1 cellular context compared by ENCODE assay signal in the genomic region with DNA sequence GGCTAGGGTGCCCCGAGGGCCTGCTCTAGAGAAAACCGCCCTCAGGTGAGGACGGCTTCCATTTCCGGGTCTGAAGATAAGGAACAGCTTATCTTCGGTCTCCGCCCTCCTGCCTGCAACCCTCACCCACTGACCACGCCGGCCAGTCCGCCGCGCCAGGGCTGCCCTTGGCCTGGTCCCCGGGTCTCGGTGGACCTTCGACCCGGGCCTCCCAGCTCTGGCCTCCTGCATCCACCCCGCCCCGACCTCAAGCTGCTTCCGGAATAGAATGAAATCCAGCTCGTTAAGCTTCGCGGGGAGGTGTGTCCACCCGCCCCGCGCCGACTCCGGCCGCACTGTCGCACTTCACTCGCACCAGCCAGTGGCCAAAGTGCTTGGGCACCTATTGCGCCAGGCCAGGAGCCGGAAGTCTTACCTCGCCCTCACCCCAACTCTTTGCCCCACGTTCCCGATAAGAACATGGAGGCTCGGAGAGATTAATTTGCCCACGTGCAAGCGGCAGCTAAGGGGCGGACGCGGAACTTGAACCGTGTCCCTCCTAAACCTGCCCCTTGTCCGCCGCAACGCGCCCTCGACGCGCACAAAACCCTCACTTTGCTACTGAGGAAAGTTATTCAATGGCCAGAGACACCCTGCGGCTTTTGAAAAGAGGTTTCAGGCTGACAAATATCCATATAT.
TF ChIP-seq lines count a peak whose summit lies in the region.

No MANE protein-coding gene starts in this region.

TF ChIP-seq in HepG2, 621 proteins besides CTCF, POLR2A, EP300 and RAD21 (continued from another document and continues in another):
- no peak; the same call in 1 of the 2 replicates for TF ChIP-seq ZBTB4 (CRISPR knock-in tag; IDR thresholded peaks at IDR 0.05; ENCODE audit: borderline replicate concordance)
- TF ChIP-seq ATF7-NPFF (CRISPR knock-in tag; IDR thresholded peaks at IDR 0.05; ENCODE audit: low read depth) = peak; percentile 90
- peak; percentile 23; the same call in 1 of the 2 replicates for TF ChIP-seq CBX5 (CRISPR knock-in tag; IDR thresholded peaks at IDR 0.05; ENCODE audit: borderline replicate concordance)
- peak; percentile 92 for TF ChIP-seq ZNF761 (CRISPR knock-in tag; conservative IDR thresholded peaks at IDR 0.05)
- no peak for TF ChIP-seq ATAD3A (CRISPR knock-in tag; IDR thresholded peaks at IDR 0.05)
- TF ChIP-seq ZNF446 (CRISPR knock-in tag; IDR thresholded peaks at IDR 0.05) = no peak
- peak; percentile 98 for TF ChIP-seq ZNF687 (CRISPR knock-in tag; IDR thresholded peaks at IDR 0.05)
- TF ChIP-seq ZNF3 (CRISPR knock-in tag; IDR thresholded peaks at IDR 0.05) = no peak
- peak; percentile 60; the same call in 1 of the 2 replicates for TF ChIP-seq KMT2B (CRISPR knock-in tag; IDR thresholded peaks at IDR 0.05)
- TF ChIP-seq ZNF570 (CRISPR knock-in tag; IDR thresholded peaks at IDR 0.05; ENCODE audit: borderline replicate concordance) = no peak
- TF ChIP-seq CBX1 (IDR thresholded peaks at IDR 0.05; ENCODE audit: low read depth) = peak; percentile 39
- TF ChIP-seq, protein P1, sequence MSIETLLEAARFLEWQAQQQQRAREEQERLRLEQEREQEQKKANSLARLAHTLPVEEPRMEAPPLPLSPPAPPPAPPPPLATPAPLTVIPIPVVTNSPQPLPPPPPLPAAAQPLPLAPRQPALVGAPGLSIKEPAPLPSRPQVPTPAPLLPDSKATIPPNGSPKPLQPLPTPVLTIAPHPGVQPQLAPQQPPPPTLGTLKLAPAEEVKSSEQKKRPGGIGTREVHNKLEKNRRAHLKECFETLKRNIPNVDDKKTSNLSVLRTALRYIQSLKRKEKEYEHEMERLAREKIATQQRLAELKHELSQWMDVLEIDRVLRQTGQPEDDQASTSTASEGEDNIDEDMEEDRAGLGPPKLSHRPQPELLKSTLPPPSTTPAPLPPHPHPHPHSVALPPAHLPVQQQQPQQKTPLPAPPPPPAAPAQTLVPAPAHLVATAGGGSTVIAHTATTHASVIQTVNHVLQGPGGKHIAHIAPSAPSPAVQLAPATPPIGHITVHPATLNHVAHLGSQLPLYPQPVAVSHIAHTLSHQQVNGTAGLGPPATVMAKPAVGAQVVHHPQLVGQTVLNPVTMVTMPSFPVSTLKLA (IDR thresholded peaks at IDR 0.05) = peak; percentile 36
- no peak for TF ChIP-seq RORA (CRISPR knock-in tag; IDR thresholded peaks at IDR 0.05)
- TF ChIP-seq KDM5B (CRISPR knock-in tag; IDR thresholded peaks at IDR 0.05; ENCODE audit: borderline replicate concordance) = no peak; the same call in 1 of the 2 replicates
- TF ChIP-seq SAFB2 (CRISPR knock-in tag; IDR thresholded peaks at IDR 0.05; ENCODE audit: borderline replicate concordance, low read depth) = peak; percentile 78; the same call in 1 of the 2 replicates
- TF ChIP-seq, protein P2, sequence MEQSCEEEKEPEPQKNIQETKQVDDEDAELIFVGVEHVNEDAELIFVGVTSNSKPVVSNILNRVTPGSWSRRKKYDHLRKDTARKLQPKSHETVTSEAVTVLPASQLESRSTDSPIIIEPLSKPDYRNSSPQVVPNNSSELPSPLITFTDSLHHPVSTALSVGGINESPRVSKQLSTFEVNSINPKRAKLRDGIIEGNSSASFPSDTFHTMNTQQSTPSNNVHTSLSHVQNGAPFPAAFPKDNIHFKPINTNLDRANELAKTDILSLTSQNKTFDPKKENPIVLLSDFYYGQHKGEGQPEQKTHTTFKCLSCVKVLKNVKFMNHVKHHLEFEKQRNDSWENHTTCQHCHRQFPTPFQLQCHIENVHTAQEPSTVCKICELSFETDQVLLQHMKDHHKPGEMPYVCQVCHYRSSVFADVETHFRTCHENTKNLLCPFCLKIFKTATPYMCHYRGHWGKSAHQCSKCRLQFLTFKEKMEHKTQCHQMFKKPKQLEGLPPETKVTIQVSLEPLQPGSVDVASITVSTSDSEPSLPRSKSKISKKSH (CRISPR knock-in tag; IDR thresholded peaks at IDR 0.05; ENCODE audit: borderline replicate concordance) = no peak
- peak; percentile 40 for TF ChIP-seq ZNF724P (CRISPR knock-in tag; IDR thresholded peaks at IDR 0.05; ENCODE audit: borderline replicate concordance)
- TF ChIP-seq, protein P3, sequence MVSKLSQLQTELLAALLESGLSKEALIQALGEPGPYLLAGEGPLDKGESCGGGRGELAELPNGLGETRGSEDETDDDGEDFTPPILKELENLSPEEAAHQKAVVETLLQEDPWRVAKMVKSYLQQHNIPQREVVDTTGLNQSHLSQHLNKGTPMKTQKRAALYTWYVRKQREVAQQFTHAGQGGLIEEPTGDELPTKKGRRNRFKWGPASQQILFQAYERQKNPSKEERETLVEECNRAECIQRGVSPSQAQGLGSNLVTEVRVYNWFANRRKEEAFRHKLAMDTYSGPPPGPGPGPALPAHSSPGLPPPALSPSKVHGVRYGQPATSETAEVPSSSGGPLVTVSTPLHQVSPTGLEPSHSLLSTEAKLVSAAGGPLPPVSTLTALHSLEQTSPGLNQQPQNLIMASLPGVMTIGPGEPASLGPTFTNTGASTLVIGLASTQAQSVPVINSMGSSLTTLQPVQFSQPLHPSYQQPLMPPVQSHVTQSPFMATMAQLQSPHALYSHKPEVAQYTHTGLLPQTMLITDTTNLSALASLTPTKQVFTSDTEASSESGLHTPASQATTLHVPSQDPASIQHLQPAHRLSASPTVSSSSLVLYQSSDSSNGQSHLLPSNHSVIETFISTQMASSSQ (IDR thresholded peaks at IDR 0.05; ENCODE audit: low read depth) = peak; percentile 44; the same call in 1 of the 2 replicates
- TF ChIP-seq, protein P3 (CRISPR knock-in tag; IDR thresholded peaks at IDR 0.05; ENCODE audit: borderline replicate concordance) = peak; percentile 73; the same call in 1 of the 2 replicates
- TF ChIP-seq ZNF225 (CRISPR knock-in tag; IDR thresholded peaks at IDR 0.05) = no peak
- no peak for TF ChIP-seq SMARCC2 (IDR thresholded peaks at IDR 0.05)
- TF ChIP-seq SP140L (CRISPR knock-in tag; IDR thresholded peaks at IDR 0.05; ENCODE audit: borderline replicate concordance) = no peak
- TF ChIP-seq ARHGAP35 (CRISPR knock-in tag; IDR thresholded peaks at IDR 0.05; ENCODE audit: borderline replicate concordance) = no peak
- TF ChIP-seq ZNF275 (CRISPR knock-in tag; IDR thresholded peaks at IDR 0.05; ENCODE audit: borderline replicate concordance) = no peak; the same call in 1 of the 2 replicates
- 0 out of 2 replicates have a peak, but pooled peaks have one; percentile 14 for TF ChIP-seq ZBTB10 (CRISPR knock-in tag; IDR thresholded peaks at IDR 0.05; ENCODE audit: borderline replicate concordance)
- peak; percentile 45; the same call in 1 of the 2 replicates for TF ChIP-seq ZZZ3 (CRISPR knock-in tag; IDR thresholded peaks at IDR 0.05; ENCODE audit: borderline replicate concordance)
- TF ChIP-seq ZNF512 (CRISPR knock-in tag; IDR thresholded peaks at IDR 0.05) = no peak
- TF ChIP-seq ZNF326 (CRISPR knock-in tag; IDR thresholded peaks at IDR 0.05; ENCODE audit: borderline replicate concordance) = no peak
- no peak for TF ChIP-seq ZFP82 (CRISPR knock-in tag; IDR thresholded peaks at IDR 0.05; ENCODE audit: borderline replicate concordance)
